ENCODE assay signal across 8 cellular contexts in genomic region chr6:28940294-28940858, GRCh38. TPM values are rescaled to one million over a fixed set of nuclear protein-coding genes. Genes with fewer than 3 reads are reported as not detected.
DNase-seq lines count a peak whose midpoint lies in the region; ATAC-seq and TF ChIP-seq lines count a peak whose summit lies in the region.

No MANE protein-coding gene starts in this region.

- H3K27ac ChIP-seq in vagina, result peak overlapping the region; percentile 88

- TF ChIP-seq CTCF in neural crest cell (conservative IDR thresholded peaks at IDR 0.05) (no peak), vagina (IDR thresholded peaks at IDR 0.05) (no peak)

- H3K9me3 Mint-ChIP-seq in activated T-cell treated with anti-CD3 and anti-CD28 coated beads, Interleukin-2, amount 50 U/mL, for 72 hours, result no peaks in the 10 kb centered on the region
- H3K9me3 Mint-ChIP-seq in neural crest cell, result peaks cover 4% of the 10 kb centered on the region

- peaks cover 0 to 6% of the 10 kb centered on the region in 2 donors for H3K36me3 Mint-ChIP-seq in activated T-cell treated with anti-CD3 and anti-CD28 coated beads, Interleukin-2, amount 50 U/mL, for 72 hours (ENCODE audit: insufficient read depth in 2 of 2)
- H3K36me3 Mint-ChIP-seq in neural crest cell (ENCODE audit: low read depth), result peaks cover 3% of the 10 kb centered on the region

- ATAC-seq in HG03045 (IDR thresholded peaks at IDR 0.05; ENCODE audit: unreplicated experiment), result peak; percentile 27
- peak; percentile 38 to 46 for ATAC-seq in activated T-cell treated with anti-CD3 and anti-CD28 coated beads, Interleukin-2, amount 50 U/mL, for 72 hours (replicated peaks in 1 of 2)

- H3K4me1 Mint-ChIP-seq in activated T-cell treated with anti-CD3 and anti-CD28 coated beads, Interleukin-2, amount 50 U/mL, for 72 hours (ENCODE audit: low read depth), result peaks cover 48% of the 10 kb centered on the region
- peaks cover 36% of the 10 kb centered on the region for H3K4me1 Mint-ChIP-seq in neural crest cell

- peak overlapping the region; percentile 53 to 62 for H3K4me3 ChIP-seq in vagina

- no peaks in the 10 kb centered on the region for H3K27me3 Mint-ChIP-seq in activated T-cell treated with anti-CD3 and anti-CD28 coated beads, Interleukin-2, amount 50 U/mL, for 72 hours (ENCODE audit: low read depth)
- peaks cover 41% of the 10 kb centered on the region for H3K27me3 Mint-ChIP-seq in neural crest cell (ENCODE audit: low read depth)

- peak overlapping the region; percentile 86 to 89 for H3K4me3 Mint-ChIP-seq in activated T-cell treated with anti-CD3 and anti-CD28 coated beads, Interleukin-2, amount 50 U/mL, for 72 hours
- H3K4me3 Mint-ChIP-seq in neural crest cell, result peak overlapping the region; percentile 91

- no peaks in the 10 kb centered on the region for H3K9me3 ChIP-seq in vagina

- TF ChIP-seq POLR2A in vagina (IDR thresholded peaks at IDR 0.05), result no peak

- peak overlapping the region; percentile 94 for H3K27ac Mint-ChIP-seq in activated T-cell treated with anti-CD3 and anti-CD28 coated beads, Interleukin-2, amount 50 U/mL, for 72 hours
- peak overlapping the region; percentile 54 for H3K27ac Mint-ChIP-seq in neural crest cell (ENCODE audit: unreplicated experiment)

- peaks cover 19% of the 10 kb centered on the region for H3K4me1 ChIP-seq in vagina

- peak; percentile 18 to 85 (median 75) for DNase-seq in NCI-H1417 (lab: John Stamatoyannopoulos, UW)
- no peak for DNase-seq in NCI-H1417 treated with DMSO at 0.1 percent for 48 hours (lab: John Stamatoyannopoulos, UW)
- peak; percentile 64 for DNase-seq in NCI-H82 treated with DMSO at 0.1 percent for 48 hours (lab: John Stamatoyannopoulos, UW; ENCODE audit: unreplicated experiment)
- DNase-seq in activated T-cell treated with anti-CD3 and anti-CD28 coated beads, Interleukin-2, amount 50 U/mL, for 72 hours, result peak in 1 of 2 donors; percentile 52
- DNase-seq in fibroblast of the conjunctiva (ENCODE audit: low read depth), result peak; percentile 40
- DNase-seq in neural crest cell (ENCODE audit: low read depth, low spot score), result peak; percentile 48
- peak in 1 of 2 donors; percentile 88 for DNase-seq in vagina (ENCODE audit: extremely low spot score in 2 of 2)

- H3K27me3 ChIP-seq in vagina, result no peaks in the 10 kb centered on the region

- intact Hi-C loops in vagina (cut with DNase I), result loop anchor here (5.0 kb wide), 1 partner anchor 42 kb away; no protein-coding TSS in a partner anchor

- no peaks in the 10 kb centered on the region for H3K36me3 ChIP-seq in vagina

RNA-seq across cellular contexts. Expression of gene TRIM27, which starts 16.6 kb away (rescaled TPM):
- total RNA-seq in activated T-cell treated with anti-CD3 and anti-CD28 coated beads, Interleukin-2, amount 50 U/mL, for 72 hours, result 10 to 100 TPM; 50.7 to 51.1 TPM
- total RNA-seq in neural crest cell, result 81.7 and 84.2 TPM in 2 replicates
- 58.4 TPM for total RNA-seq in vagina
